Comparison of ENCODE assay signal across 27 cellular contexts in the genomic region with DNA sequence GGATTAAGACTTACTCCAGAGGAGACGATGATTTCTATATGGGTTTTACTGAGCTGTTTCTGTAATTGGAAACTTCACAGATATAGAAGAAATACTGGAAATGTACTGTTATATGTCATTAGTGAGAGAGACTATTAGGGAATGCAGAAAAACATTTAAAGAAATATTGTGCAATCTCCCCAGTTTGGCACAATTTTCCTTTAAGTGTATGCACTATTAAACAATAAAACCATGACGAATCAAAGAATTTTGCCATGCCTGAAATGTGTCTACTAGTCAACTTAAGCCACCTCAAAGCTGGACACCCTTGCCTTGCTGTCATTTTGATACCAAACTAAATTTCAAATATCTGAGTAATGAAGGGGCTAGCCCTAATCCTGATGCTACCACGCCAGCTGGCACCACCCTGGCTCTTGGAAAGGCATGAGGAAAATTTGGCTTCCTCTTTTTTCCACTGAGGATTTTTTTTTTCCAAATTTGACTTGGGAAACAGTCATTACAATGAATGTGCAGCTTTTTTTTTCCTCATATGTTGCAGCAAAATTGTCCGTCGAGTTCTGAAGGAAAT. TPM values are rescaled to one million over a fixed set of nuclear protein-coding genes. Genes with fewer than 3 reads are reported as not detected.
DNase-seq lines count a peak whose midpoint lies in the region; ATAC-seq and TF ChIP-seq lines count a peak whose summit lies in the region.
"Had no signal": no experiment of that assay in that cellular context is flagged by ENCODE, and none has a peak within 500 bp of the region (broad histone marks: within the 10 kb centered on the region; RNA-seq: fewer than 3 reads in every experiment).

No MANE protein-coding gene starts in this region.

- H3K27ac ChIP-seq in subcutaneous abdominal adipose tissue (ENCODE audit: low read depth, low read length) = no peak overlapping the region
- H3K27ac ChIP-seq: colonic mucosa, gastrocnemius medialis, ovary, SJSA1, thyroid gland, WERI-Rb-1 had no signal

- H3K9me3 ChIP-seq in MG63 (no peaks in the 10 kb centered on the region), subcutaneous abdominal adipose tissue (ENCODE audit: control insufficient read depth in 5 of 5, low read length in 5 of 5) (no peaks in the 10 kb centered on the region)
- H3K9me3 ChIP-seq: colonic mucosa, gastrocnemius medialis, mucosa of descending colon, ovary, SJSA1, thyroid gland had no signal

- H3K36me3 ChIP-seq in MG63 = no peaks in the 10 kb centered on the region
- H3K36me3 ChIP-seq in subcutaneous abdominal adipose tissue (ENCODE audit: control insufficient read depth in 5 of 5, insufficient read depth in 5 of 5, low read length in 5 of 5) = no peaks in the 10 kb centered on the region
- H3K36me3 ChIP-seq: colonic mucosa, gastrocnemius medialis, ovary, SJSA1, thyroid gland, WERI-Rb-1 had no signal

- H3K4me1 ChIP-seq in subcutaneous abdominal adipose tissue (ENCODE audit: control insufficient read depth in 5 of 5, insufficient read depth in 5 of 5, low read length in 5 of 5) = peaks cover 0 to 11% (median 5%) of the 10 kb centered on the region in 5 donors
- H3K4me1 ChIP-seq: colonic mucosa, SJSA1, thyroid gland had no signal

- no peak for ATAC-seq in GM18502 (IDR thresholded peaks at IDR 0.05; ENCODE audit: poor library complexity, unreplicated experiment)
- ATAC-seq: gastrocnemius medialis, mucosa of descending colon had no signal

- in situ Hi-C loops in astrocyte of the spinal cord (cut with HindIII; ENCODE audit: low sequenced_read_pairs) = no loop called here

- DNase-seq in MG63 = peak; percentile 35
- peak; percentile 10 for DNase-seq in astrocyte of the spinal cord (ENCODE audit: low read depth, low spot score)
- DNase-seq in foreskin fibroblast = peak; percentile 1 to 14
- DNase-seq in activated CD4-positive, alpha-beta T cell treated with anti-CD3 and anti-CD28 coated beads, Interleukin-2, amount 50 U/mL, for 4 hours = no peak
- DNase-seq in germinal center (ENCODE audit: low spot score) = no peak
- DNase-seq: activated CD4-positive, alpha-beta T cell treated with anti-CD3 and anti-CD28 coated beads for 4 hours; amygdala; CD8-positive, alpha-beta memory T cell; colonic mucosa; effector CD8-positive, alpha-beta T cell; gastrocnemius medialis; hypothalamus; mucosa of descending colon; NCI-H1092 treated with DMSO at 0.1 percent for 48 hours; NCI-H1694 treated with DMSO at 0.1 percent for 48 hours; nephron progenitor cell; ovary; retina; RPMI8226; stimulated activated CD8-positive, alpha-beta memory T cell treated with anti-CD3 and anti-CD28 coated beads, Interleukin-4, amount 100 ng/mL, for 48 hours; thyroid gland; WERI-Rb-1 had no signal

- TF ChIP-seq CTCF in astrocyte of the spinal cord (IDR thresholded peaks at IDR 0.05; ENCODE audit: low read depth, low read length) (no peak), foreskin fibroblast (IDR thresholded peaks at IDR 0.05; ENCODE audit: low read depth, low read length) (no peak)

- H3K27me3 ChIP-seq in MG63 (no peaks in the 10 kb centered on the region), subcutaneous abdominal adipose tissue (ENCODE audit: control insufficient read depth in 5 of 5, insufficient read depth in 4 of 5, low read length in 5 of 5) (no peaks in the 10 kb centered on the region)
- H3K27me3 ChIP-seq: colonic mucosa, gastrocnemius medialis, ovary, thyroid gland had no signal

- H3K4me3 ChIP-seq in MG63 = no peak overlapping the region
- H3K4me3 ChIP-seq in astrocyte of the spinal cord (ENCODE audit: low read depth, low read length) = no peak overlapping the region
- H3K4me3 ChIP-seq in foreskin fibroblast (ENCODE audit: low read depth in 1 of 2, low read length in 2 of 2) = no peak overlapping the region
- peak overlapping the region in 4 of 5 donors; percentile 6 to 34 (median 20) for H3K4me3 ChIP-seq in subcutaneous abdominal adipose tissue (ENCODE audit: low read depth in 1 of 5, low read length in 5 of 5)
- H3K4me3 ChIP-seq: colonic mucosa, mucosa of descending colon, ovary, SJSA1, thyroid gland had no signal

- H3K9ac ChIP-seq in subcutaneous abdominal adipose tissue (ENCODE audit: low read length in 5 of 5) = peak overlapping the region in 2 of 5 donors; percentile 17 to 22

RNA-seq across cellular contexts. Expression of a gene that starts 36.1 kb away (rescaled TPM):
- total RNA-seq in MG63 (2014; rRNA removed; shearing (Covaris generic); ENCODE audit: low replicate concordance) = not detected in 2 replicates
- total RNA-seq: activated T-helper 2 cell treated with anti-CD3 and anti-CD28 coated beads, Interferon-gamma antibody, Interleukin-2, Interleukin-4, amounts not matched to agents 10 μg/mL and 5 μg/mL and 100 μg/mL, durations not matched to agents 14 hours and 24 hours and 36 hours; CD8-positive, alpha-beta memory T cell; lung microvascular endothelial cell had no signal

RNA-seq across cellular contexts. Expression of a gene that starts 46.9 kb away (rescaled TPM):
- 7.9 and 32.2 TPM in 2 replicates for total RNA-seq in MG63 (2014; rRNA removed; shearing (Covaris generic); ENCODE audit: low replicate concordance)

RNA-seq across cellular contexts. Expression of a gene that starts 46.9 kb away (rescaled TPM):
- not detected in 2 replicates for total RNA-seq in MG63 (2014; rRNA removed; shearing (Covaris generic); ENCODE audit: low replicate concordance)
- total RNA-seq: activated T-helper 2 cell treated with anti-CD3 and anti-CD28 coated beads, Interferon-gamma antibody, Interleukin-2, Interleukin-4, amounts not matched to agents 10 μg/mL and 5 μg/mL and 100 μg/mL, durations not matched to agents 14 hours and 24 hours and 36 hours; CD8-positive, alpha-beta memory T cell; lung microvascular endothelial cell had no signal

Comparison
In these comparisons a context has a peak if more than half of its experiments do, and no peak if none do; other contexts are left out.
1. DNase-seq: peak in MG63 (single experiment), astrocyte of the spinal cord (single experiment) and foreskin fibroblast (2 of 2); none in activated CD4-positive, alpha-beta T cell treated with anti-CD3 and anti-CD28 coated beads, Interleukin-2, amount 50 U/mL, for 4 hours (0 of 2) and germinal center (single experiment).
2. H3K4me3 ChIP-seq: peak in subcutaneous abdominal adipose tissue (4 of 5); none in MG63 (single experiment), astrocyte of the spinal cord (single experiment) and foreskin fibroblast (0 of 2).